ENCODE assay signal across 8 cellular contexts in genomic region chr9:95515272-95516113, GRCh38. TPM values are rescaled to one million over a fixed set of nuclear protein-coding genes. Genes with fewer than 3 reads are reported as not detected.
DNase-seq lines count a peak whose midpoint lies in the region; TF ChIP-seq lines count a peak whose summit lies in the region.

No MANE protein-coding gene starts in this region.

- DNase-seq in H9 (peak; percentile 60), WERI-Rb-1 (peak; percentile 72), H4 (ENCODE audit: low spot score) (no peak), AG08396 (ENCODE audit: low spot score) (no peak), foreskin melanocyte (no peak)

- H3K27ac ChIP-seq in 22Rv1 (peak overlapping the region; percentile 97), H9 (ENCODE audit: insufficient read length, low read depth, low read length) (no peak overlapping the region), WERI-Rb-1 (no peak overlapping the region), neural cell (ENCODE audit: low read length) (peak overlapping the region; percentile 82)

- H2AFZ ChIP-seq in H9 (ENCODE audit: low read length) (no peak overlapping the region), neural cell (ENCODE audit: low read depth, low read length) (peak overlapping the region; percentile 28)

- H3K4me3 Mint-ChIP-seq in H9 = peak overlapping the region; percentile 51 to 77

- no CpG with 5 or more reads among the region's 48 CpGs for WGBS in H9 (ENCODE audit: extremely low coverage, insufficient read length, low lambda C conversion rate)

- H2BK20ac ChIP-seq in H9 (ENCODE audit: low read depth, low read length, poor library complexity, severe bottlenecking) = no peak overlapping the region

- peaks cover 5% of the 10 kb centered on the region; the same call in 1 of the 2 replicates for H3K4me1 ChIP-seq in H9 (ENCODE audit: insufficient read depth, low read length)
- H3K4me1 ChIP-seq in endocrine pancreas (ENCODE audit: control insufficient read depth, insufficient read depth, low read length) = no peaks in the 10 kb centered on the region

- H4K8ac ChIP-seq in H9 (replicated peaks; ENCODE audit: insufficient read length, low read depth, low read length) = no peak overlapping the region

- H3K36me3 Mint-ChIP-seq in H9 (ENCODE audit: insufficient read depth in 1 of 3, low read depth in 3 of 3) = no peaks in the 10 kb centered on the region; a peak in 2 of 7 replicates

- H3K36me3 ChIP-seq in WERI-Rb-1 = no peaks in the 10 kb centered on the region
- no peaks in the 10 kb centered on the region for H3K36me3 ChIP-seq in endocrine pancreas (ENCODE audit: control insufficient read depth, insufficient read depth, low read length)
- no peaks in the 10 kb centered on the region for H3K36me3 ChIP-seq in neural cell (ENCODE audit: insufficient read depth, low read length)

- H4K91ac ChIP-seq in H9 (ENCODE audit: insufficient read length, low read depth, low read length) = no peak overlapping the region

- no peak overlapping the region for H3K27ac Mint-ChIP-seq in H9

- H4K20me1 ChIP-seq in H9 (ENCODE audit: control insufficient read depth, insufficient read depth, insufficient read length) = no peaks in the 10 kb centered on the region
- no peaks in the 10 kb centered on the region for H4K20me1 ChIP-seq in neural cell (ENCODE audit: insufficient read depth)

- no peaks in the 10 kb centered on the region for H3K9me2 ChIP-seq in neural cell (ENCODE audit: insufficient read depth, low read length)

- peaks cover 51% of the 10 kb centered on the region for H3K27me3 ChIP-seq in H9 (ENCODE audit: insufficient read depth, low read length)
- no peaks in the 10 kb centered on the region for H3K27me3 ChIP-seq in WERI-Rb-1 (ENCODE audit: insufficient read depth, low read depth, severe bottlenecking)
- no peaks in the 10 kb centered on the region for H3K27me3 ChIP-seq in endocrine pancreas (ENCODE audit: control insufficient read depth, insufficient read depth, low read length)
- peaks cover 32% of the 10 kb centered on the region for H3K27me3 ChIP-seq in neural cell (ENCODE audit: insufficient read depth, low read depth, low read length)

- H3K9me3 ChIP-seq in H9 (ENCODE audit: control insufficient read depth, low read depth, low read length) = no peaks in the 10 kb centered on the region
- H3K9me3 ChIP-seq in WERI-Rb-1 (ENCODE audit: severe bottlenecking) = no peaks in the 10 kb centered on the region
- H3K9me3 ChIP-seq in endocrine pancreas (ENCODE audit: control insufficient read depth, low read length) = no peaks in the 10 kb centered on the region
- no peaks in the 10 kb centered on the region for H3K9me3 ChIP-seq in neural cell (ENCODE audit: low read length)

- peak; percentile 48 for TF ChIP-seq RAD21 in neural cell (conservative IDR thresholded peaks at IDR 0.05)

- H3K79me1 ChIP-seq in H9 (ENCODE audit: insufficient read depth, low read depth, low read length, poor library complexity, severe bottlenecking) = no peaks in the 10 kb centered on the region

- H3K4me2 ChIP-seq in H9 (ENCODE audit: insufficient read depth, insufficient read length, low read length) = peak overlapping the region; percentile 60
- H3K4me2 ChIP-seq in neural cell (ENCODE audit: low read length) = peak overlapping the region; percentile 91

- peaks cover 90% of the 10 kb centered on the region for H3K27me3 Mint-ChIP-seq in H9 (ENCODE audit: low read depth)

- TF ChIP-seq EP300 in neural cell (conservative IDR thresholded peaks at IDR 0.05; ENCODE audit: poor library complexity, severe bottlenecking) = peak; percentile 73

- H3K56ac ChIP-seq in H9 (ENCODE audit: insufficient read length, low read depth, low read length) = no peak overlapping the region

- H3K79me2 ChIP-seq in H9 (ENCODE audit: insufficient read depth, low read length) (no peaks in the 10 kb centered on the region), neural cell (replicated peaks; ENCODE audit: insufficient read depth, low read length) (peaks cover 43% of the 10 kb centered on the region)

- no peak overlapping the region for H2BK5ac ChIP-seq in H9 (ENCODE audit: insufficient read length, low read length)

- H3K4me1 Mint-ChIP-seq in H9 = peaks cover 48 to 53% of the 10 kb centered on the region in 2 experiments

- peak overlapping the region; percentile 50 for H3K4me3 ChIP-seq in WERI-Rb-1 (ENCODE audit: low read depth, low read length)
- no peak overlapping the region for H3K4me3 ChIP-seq in endocrine pancreas (ENCODE audit: control insufficient read depth, insufficient read depth, low read length)
- H3K4me3 ChIP-seq in neural cell (ENCODE audit: low read length) = peak overlapping the region; percentile 98

- H2BK15ac ChIP-seq in H9 (ENCODE audit: low read depth, low read length) = no peak overlapping the region

- no peak overlapping the region for H2BK12ac ChIP-seq in H9 (ENCODE audit: insufficient read length, low read depth, low read length)

- H3K23ac ChIP-seq in H9 (ENCODE audit: insufficient read length, low read depth, low read length) = no peak overlapping the region

- H3K18ac ChIP-seq in H9 (ENCODE audit: insufficient read length, low read depth, low read length) = no peak overlapping the region

- no peak for TF ChIP-seq CTCF in 22Rv1 (IDR thresholded peaks at IDR 0.05)
- TF ChIP-seq CTCF in H9 (conservative IDR thresholded peaks at IDR 0.05) = no peak
- no peak for TF ChIP-seq CTCF in WERI-Rb-1 (IDR thresholded peaks at IDR 0.05; ENCODE audit: low read depth, low read length)
- peak; percentile 41 for TF ChIP-seq CTCF in neural cell (IDR thresholded peaks at IDR 0.05; ENCODE audit: poor library complexity, severe bottlenecking)

- H3K4ac ChIP-seq in H9 (ENCODE audit: low read depth, low read length) = no peak overlapping the region

- H2BK120ac ChIP-seq in H9 (ENCODE audit: low read depth, low read length, poor library complexity, severe bottlenecking) = no peak overlapping the region

- H3K23me2 ChIP-seq in H9 (ENCODE audit: insufficient read length, low read depth, low read length, poor library complexity, severe bottlenecking) = peaks cover 28% of the 10 kb centered on the region

- peaks cover 0 to 7% of the 10 kb centered on the region in 2 experiments; a peak in 1 of 5 replicates for H3K9me3 Mint-ChIP-seq in H9

- H4K5ac ChIP-seq in H9 (ENCODE audit: insufficient read length, low read depth, low read length) = no peak overlapping the region

- no peak overlapping the region for H2AK5ac ChIP-seq in H9 (ENCODE audit: insufficient read length, low read length)

- H3F3A ChIP-seq in neural cell (ENCODE audit: insufficient read depth, low read length, poor library complexity, severe bottlenecking) = peaks cover under 1% of the 10 kb centered on the region

- H3K9ac ChIP-seq in H9 (ENCODE audit: extremely low read depth, insufficient read length, low read length) = no peak overlapping the region
- peak overlapping the region; percentile 73 for H3K9ac ChIP-seq in endocrine pancreas (ENCODE audit: control insufficient read depth, insufficient read depth, low read length)
- peak overlapping the region; percentile 89 for H3K9ac ChIP-seq in neural cell (ENCODE audit: low read length)

- H3T11ph ChIP-seq in H9 (ENCODE audit: low read length) = no peak overlapping the region

- H3K14ac ChIP-seq in H9 (ENCODE audit: insufficient read depth, low read length) = no peak overlapping the region

TF ChIP-seq in neural cell, 6 proteins besides CTCF, POLR2A, EP300 and RAD21:
- TF ChIP-seq EZH2 (IDR thresholded peaks at IDR 0.05; ENCODE audit: borderline replicate concordance, insufficient read depth, low read length, poor library complexity, severe bottlenecking) (no peak), MXI1 (conservative IDR thresholded peaks at IDR 0.05; ENCODE audit: poor library complexity, severe bottlenecking) (peak; percentile 67), SMC3 (conservative IDR thresholded peaks at IDR 0.05; ENCODE audit: poor library complexity) (no peak), REST (IDR thresholded peaks at IDR 0.05; ENCODE audit: borderline replicate concordance) (no peak), TAF1 (IDR thresholded peaks at IDR 0.05; ENCODE audit: low read depth) (no peak), POLR2AphosphoS5 (IDR thresholded peaks at IDR 0.05) (peak; percentile 77)

RNA-seq across cellular contexts. Expression of gene PTCH1, which starts 1.3 kb away (rescaled TPM):
- 6.5 and 9.1 TPM in 2 replicates for total RNA-seq in H9 (2021)
- 15.6 and 20.0 TPM in 2 replicates for polyA plus RNA-seq in neural cell
- 32.9 and 53.0 TPM in 2 replicates for polyA minus RNA-seq in neural cell
- 7.5 and 12.3 TPM in 2 replicates for total RNA-seq in H4 (2014; rRNA removed; shearing (Covaris generic))

Comparison
In these comparisons a context has a peak if more than half of its experiments do, and no peak if none do; other contexts are left out.
1. H3K27ac ChIP-seq: peak in 22Rv1 (single experiment) and neural cell (single experiment); none in H9 (single experiment) and WERI-Rb-1 (single experiment).
2. DNase-seq: peak in H9 (single experiment) and WERI-Rb-1 (single experiment); none in H4 (single experiment), AG08396 (single experiment) and foreskin melanocyte (single experiment).